8 cellular contexts compared by ENCODE assay signal in genomic region chr16:21820028-21820907, GRCh38. TPM values are rescaled to one million over a fixed set of nuclear protein-coding genes. Genes with fewer than 3 reads are reported as not detected.
DNase-seq lines count a peak whose midpoint lies in the region; ATAC-seq and TF ChIP-seq lines count a peak whose summit lies in the region.
"Not testable (repeated sequence)": the region's sequence is repeated elsewhere in the genome, so short reads cannot be mapped to it uniquely, and the experiment has no call there.

No MANE protein-coding gene starts in this region.

- H3K4me1 Mint-ChIP-seq in naive thymus-derived CD8-positive, alpha-beta T cell = peaks cover 12 to 31% (median 26%) of the 10 kb centered on the region in 4 donors

- peak; percentile 20 to 40 for TF ChIP-seq POLR2A in Peyer's patch (IDR thresholded peaks at IDR 0.05)

- not testable (repeated sequence) for H3K9me3 ChIP-seq in Peyer's patch

- peak overlapping the region; percentile 94 to 100 (median 96) for H3K4me3 Mint-ChIP-seq in naive thymus-derived CD8-positive, alpha-beta T cell

- not testable (repeated sequence) for H3K27me3 ChIP-seq in Peyer's patch

- TF ChIP-seq CTCF in Peyer's patch (IDR thresholded peaks at IDR 0.05) = not testable (repeated sequence)

- peaks cover 0 to 18% (median 0%) of the 10 kb centered on the region in 3 donors for H3K36me3 Mint-ChIP-seq in naive thymus-derived CD8-positive, alpha-beta T cell

- POLR2A ChIA-PET in naive thymus-derived CD8-positive, alpha-beta T cell (lab: Charles Lee) = interaction anchor here (0.5 to 2.7 kb wide), 5 partner anchors 129 to 376 kb away, joined by 3 to 10 read pairs (median 4); partner anchors contain the start of gene UQCRC2

- H3K4me1 ChIP-seq in Peyer's patch = not testable (repeated sequence)

- H3K4me3 ChIP-seq in Peyer's patch = peak overlapping the region; percentile 49 to 74 (median 62)

- H3K27ac ChIP-seq in Peyer's patch = peak overlapping the region; percentile 78 to 85 (median 82)

- not testable (repeated sequence) for H3K36me3 ChIP-seq in Peyer's patch

- not testable (repeated sequence) for H3K27me3 Mint-ChIP-seq in naive thymus-derived CD8-positive, alpha-beta T cell

- peak; percentile 35 for DNase-seq in DMS53 treated with DMSO at 0.1 percent for 48 hours (lab: John Stamatoyannopoulos, UW; ENCODE audit: unreplicated experiment)
- DNase-seq in KBM-7 = peak; percentile 88
- DNase-seq in Peyer's patch = peak; percentile 70 to 84 (median 79)
- peak; percentile 35 to 39 for DNase-seq in activated T-helper 1 cell treated with anti-CD3 and anti-CD28 coated beads, Interleukin-2, amount 50 U/mL, for 16 hours (ENCODE audit: low read depth in 1 of 2, low spot score in 1 of 2)
- peak; percentile 70 for DNase-seq in fibroblast of peridontal ligament (ENCODE audit: extremely low read depth)
- DNase-seq in naive thymus-derived CD8-positive, alpha-beta T cell = peak; percentile 48 to 84 (median 70)
- peak; percentile 26 to 33 for DNase-seq in stimulated activated CD8-positive, alpha-beta memory T cell treated with anti-CD3 and anti-CD28 coated beads, Interleukin-7, amount 100 ng/mL, for 1 hour (ENCODE audit: low read depth in 2 of 2)

- in situ Hi-C loops in KBM-7 (cut with MboI; ENCODE audit: low pct_unique_long_range_greater_than_20kb, low sequenced_read_pairs) = not testable (repeated sequence)

- not testable (repeated sequence) for H3K9me3 Mint-ChIP-seq in naive thymus-derived CD8-positive, alpha-beta T cell

- peak; percentile 89 for ATAC-seq in GM21717 (IDR thresholded peaks at IDR 0.05; ENCODE audit: unreplicated experiment)
- peak; percentile 91 to 95 for ATAC-seq in naive thymus-derived CD8-positive, alpha-beta T cell

- peak overlapping the region; percentile 99 to 100 (median 100) for H3K27ac Mint-ChIP-seq in naive thymus-derived CD8-positive, alpha-beta T cell

RNA-seq across cellular contexts. Expression of gene NPIPB4, which starts 37.3 kb away (rescaled TPM):
- 100 to 1,000 TPM; 120 to 342 (median 219) TPM for total RNA-seq in Peyer's patch
- 100 to 1,000 TPM; 292 to 325 TPM for total RNA-seq in naive thymus-derived CD8-positive, alpha-beta T cell
- 1 to 10 TPM; 5.2 to 6.0 (median 5.3) TPM for polyA plus RNA-seq in naive thymus-derived CD8-positive, alpha-beta T cell

Comparison
In these comparisons a context has a peak if more than half of its experiments do, and no peak if none do; other contexts are left out.
1. Peak in every context shown above with its lines: DNase-seq, ATAC-seq, H3K4me3 ChIP-seq and H3K27ac ChIP-seq.
2. DNase-seq: peak in every context shown above with its lines; median percentile 88 in KBM-7; 79 in Peyer's patch; 70 in naive thymus-derived CD8-positive, alpha-beta T cell; 70 in fibroblast of peridontal ligament; 37 in activated T-helper 1 cell treated with anti-CD3 and anti-CD28 coated beads, Interleukin-2, amount 50 U/mL, for 16 hours; 35 in DMS53 treated with DMSO at 0.1 percent for 48 hours; 30 in stimulated activated CD8-positive, alpha-beta memory T cell treated with anti-CD3 and anti-CD28 coated beads, Interleukin-7, amount 100 ng/mL, for 1 hour.